ENCODE assay signal across 19 cellular contexts in the genomic region with DNA sequence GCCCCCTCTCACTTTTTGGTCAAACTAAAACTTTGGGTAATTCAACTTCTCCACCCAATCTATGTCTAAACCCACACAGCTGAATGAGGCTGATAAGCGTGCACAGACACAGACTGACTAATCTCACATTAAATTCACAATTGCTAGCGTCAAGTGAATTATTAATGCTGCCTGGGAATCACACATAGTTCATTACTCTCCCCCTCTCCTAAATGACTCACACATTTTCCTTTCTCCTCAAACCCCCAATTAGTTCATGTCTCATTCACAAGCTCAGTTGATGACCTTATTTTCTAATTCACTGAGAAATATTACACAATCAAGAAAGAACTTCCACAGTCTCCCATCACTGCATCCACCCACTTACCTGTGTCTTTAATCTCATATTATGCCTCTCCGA. TPM values are rescaled to one million over a fixed set of nuclear protein-coding genes. Genes with fewer than 3 reads are reported as not detected.
A peak's percentile ranks its signal among the peaks of the same experiment; 100 is the strongest.
DNase-seq lines count a peak whose midpoint lies in the region; ATAC-seq, FAIRE-seq and TF ChIP-seq lines count a peak whose summit lies in the region.
"Had no signal": no experiment of that assay in that cellular context is flagged by ENCODE, and none has a peak within 500 bp of the region (broad histone marks: within the 10 kb centered on the region; RNA-seq: fewer than 3 reads in every experiment).

No MANE protein-coding gene starts in this region.

- H3K4me3 ChIP-seq in epithelial cell of proximal tubule (ENCODE audit: low read depth, low read length) = no peak overlapping the region
- H3K4me3 ChIP-seq in retinal pigment epithelial cell (ENCODE audit: low read length) = no peak overlapping the region
- no peak overlapping the region for H3K4me3 ChIP-seq in upper lobe of left lung
- H3K4me3 ChIP-seq: HAP-1, SJCRH30 had no signal

- no peaks in the 10 kb centered on the region for H3K9me3 ChIP-seq in upper lobe of left lung
- H3K9me3 ChIP-seq: SJCRH30 had no signal

- no peak overlapping the region for H3K27ac ChIP-seq in upper lobe of left lung
- H3K27ac ChIP-seq: SJCRH30 had no signal

- WGBS in upper lobe of left lung, 2 donors = 73 to 74% methylated on average over 3 of the region's 3 CpGs

- H3K4me1 ChIP-seq in upper lobe of left lung = no peaks in the 10 kb centered on the region
- H3K4me1 ChIP-seq: HAP-1 had no signal

- H3K27me3 ChIP-seq in upper lobe of left lung = no peaks in the 10 kb centered on the region
- H3K27me3 ChIP-seq: SJCRH30 had no signal

- no peak for TF ChIP-seq EP300 in upper lobe of left lung (IDR thresholded peaks at IDR 0.05)

- no peak for TF ChIP-seq POLR2A in upper lobe of left lung (IDR thresholded peaks at IDR 0.05)

- ATAC-seq in upper lobe of left lung (ENCODE audit: low FRiP score in 2 of 2) = no peak
- no peak for ATAC-seq in HG03139 (IDR thresholded peaks at IDR 0.05; ENCODE audit: unreplicated experiment)

- no peaks in the 10 kb centered on the region for H3K36me3 ChIP-seq in upper lobe of left lung
- H3K36me3 ChIP-seq: HAP-1, SJCRH30 had no signal

- TF ChIP-seq CTCF in epithelial cell of proximal tubule (conservative IDR thresholded peaks at IDR 0.05; ENCODE audit: low read depth, low read length) = no peak
- no peak for TF ChIP-seq CTCF in retinal pigment epithelial cell (conservative IDR thresholded peaks at IDR 0.05; ENCODE audit: low read depth, low read length)
- TF ChIP-seq CTCF in upper lobe of left lung (IDR thresholded peaks at IDR 0.05) = no peak

- DNase-seq in Daoy (ENCODE audit: low read depth) = peak; percentile 25
- no peak for DNase-seq in RCC 7860 (ENCODE audit: low spot score)
- DNase-seq in epithelial cell of proximal tubule (ENCODE audit: low read depth) = peak; percentile 91
- DNase-seq in retinal pigment epithelial cell (ENCODE audit: low read depth) = peak; percentile 43
- DNase-seq in activated effector memory CD4-positive, alpha-beta T cell treated with Interleukin-2 at 50 U/mL for 16 hours = no peak
- no peak for DNase-seq in upper lobe of left lung
- DNase-seq: ACHN; C1 segment of cervical spinal cord; CD8-positive, alpha-beta memory T cell; KBM-7; MV-4-11; NCI-H187; NCI-H2107; NCI-H2227 treated with DMSO at 0.1 percent for 48 hours; NCI-H524; SJCRH30 had no signal

- peak; percentile 45 for FAIRE-seq in RCC 7860 (lab: Jason Lieb, UNC)
- FAIRE-seq: D721Med had no signal

RNA-seq across cellular contexts. Expression of gene KLF14, which starts 14.5 kb away (rescaled TPM):
- 0.06 and 0.86 TPM in 2 replicates for total RNA-seq in Daoy (2014; rRNA removed; shearing (Covaris generic))
- total RNA-seq in epithelial cell of proximal tubule = 0.14 TPM in 1 of 2 replicates, not detected in the other
- total RNA-seq in upper lobe of left lung = under 1 TPM in 3 of 6 donors, not detected in 3; 0.15 to 0.20 (median 0.17) TPM
- total RNA-seq: CD8-positive, alpha-beta memory T cell had no signal

RNA-seq across cellular contexts. Expression of gene TSGA13, which starts 33.2 kb away (rescaled TPM):
- total RNA-seq in Daoy (2014; rRNA removed; shearing (Covaris generic)) = not detected in 2 replicates
- total RNA-seq in epithelial cell of proximal tubule (not detected in 2 replicates), upper lobe of left lung (not detected)
- total RNA-seq: CD8-positive, alpha-beta memory T cell; SJCRH30 had no signal

RNA-seq across cellular contexts. Expression of gene COPG2, which starts 51.0 kb away (rescaled TPM):
- total RNA-seq in Daoy (2014; rRNA removed; shearing (Covaris generic)) = 57.5 and 58.4 TPM in 2 replicates
- total RNA-seq in epithelial cell of proximal tubule (18.5 and 27.8 TPM in 2 replicates), upper lobe of left lung (10 to 100 TPM in 4 of 6 donors, 1 to 10 TPM in 2; 8.4 to 18.7 (median 13.9) TPM)

Comparison
In these comparisons a context has a peak if more than half of its experiments do, and no peak if none do; other contexts are left out.
1. DNase-seq: peak in Daoy (single experiment), epithelial cell of proximal tubule (single experiment) and retinal pigment epithelial cell (single experiment); none in RCC 7860 (single experiment), activated effector memory CD4-positive, alpha-beta T cell treated with Interleukin-2 at 50 U/mL for 16 hours (single experiment) and upper lobe of left lung (0 of 2).